In the genomic region with DNA sequence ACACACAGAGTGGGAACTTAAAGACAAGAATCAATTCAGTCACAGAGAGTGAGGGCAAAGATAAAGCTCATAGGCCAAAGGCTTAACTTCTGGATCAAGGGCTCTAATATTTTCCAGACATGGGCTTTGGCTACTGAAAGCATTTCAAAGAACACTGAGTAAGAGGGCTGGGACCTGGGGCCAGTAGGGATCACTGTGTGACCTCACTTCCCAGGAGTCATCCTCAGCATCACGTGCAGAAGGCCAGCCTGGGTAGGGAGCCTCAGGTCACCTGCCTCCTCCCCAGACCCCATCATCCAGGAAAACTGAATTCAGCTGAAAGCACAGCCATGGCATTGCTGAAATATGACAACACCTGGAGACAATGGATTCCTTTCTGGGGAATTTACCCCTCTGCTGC, we compare ENCODE assay signal across 27 cellular contexts.
A peak's percentile ranks its signal among the peaks of the same experiment; 100 is the strongest.
DNase-seq lines count a peak whose midpoint lies in the region; ATAC-seq and TF ChIP-seq lines count a peak whose summit lies in the region.
"Had no signal": no experiment of that assay in that cellular context is flagged by ENCODE, and none has a peak within 500 bp of the region (broad histone marks: within the 10 kb centered on the region; RNA-seq: fewer than 3 reads in every experiment).

No MANE protein-coding gene starts in this region.

- H2BK5ac ChIP-seq in IMR-90 (ENCODE audit: low read depth, low read length, poor library complexity, severe bottlenecking): no peak overlapping the region

- H4K20me1 ChIP-seq in IMR-90 (ENCODE audit: insufficient read depth, low read length) (no peaks in the 10 kb centered on the region), OCI-LY7 (ENCODE audit: insufficient read depth, low read length) (no peaks in the 10 kb centered on the region)

- BruUV-seq in IMR-90 (replicated peaks; lab: Mats Ljungman, UMichigan) (no TSS peak), OCI-LY7 (replicated peaks; lab: Mats Ljungman, UMichigan) (no TSS peak)

- no peaks in the 10 kb centered on the region for H3K79me2 ChIP-seq in OCI-LY7 (ENCODE audit: insufficient read depth, low read depth, low read length)

- no peak for ATAC-seq in IMR-90 (ENCODE audit: low read depth)
- ATAC-seq in activated naive CD4-positive, alpha-beta T cell treated with anti-CD3 and anti-CD28 coated beads, Interleukin-2, amount 50 U/mL, for 72 hours: no peak
- ATAC-seq: HCT116, HepG2 had no signal

- intact Hi-C loops in IMR-90 (cut with micrococcal nuclease) (loop anchor here (5.0 kb wide), 2 partner anchors 142 to 187 kb away; no protein-coding TSS in a partner anchor), OCI-LY7 (cut with micrococcal nuclease; ENCODE audit: unreplicated experiment) (loop anchor here (5.0 kb wide), 1 partner anchor 347 kb away; the partner anchor contains the start of gene UTP6)
- intact Hi-C loops in activated CD4-positive, alpha-beta memory T cell treated with anti-CD3 and anti-CD28 coated beads for 36 hours (cut with micrococcal nuclease): loop anchor here (10.0 kb wide), 2 partner anchors 130 to 350 kb away; partner anchors contain the start of gene UTP6

- no peak for TF ChIP-seq RAD21 in IMR-90 (IDR thresholded peaks at IDR 0.05; ENCODE audit: low read length)

- WGBS in IMR-90 (ENCODE audit: extremely low coverage in 2 of 2, insufficient read length in 1 of 2), 2 experiments: no CpG with 5 or more reads among the region's 1 CpG

- H2BK120ac ChIP-seq in IMR-90 (ENCODE audit: low read depth, low read length): no peak overlapping the region

- H3K9me3 ChIP-seq in IMR-90 (ENCODE audit: control insufficient read depth, insufficient read depth, low read length): no peaks in the 10 kb centered on the region
- no peaks in the 10 kb centered on the region for H3K9me3 ChIP-seq in OCI-LY7 (ENCODE audit: low read length)

- dilution Hi-C loops in IMR-90 (cut with HindIII; ENCODE audit: low sequenced_read_pairs, unreplicated experiment): no loop called here

- no peak for TF ChIP-seq POLR2A in IMR-90 (IDR thresholded peaks at IDR 0.05; ENCODE audit: low read depth, low read length)

- DNase-seq in AG20443 (ENCODE audit: low spot score): peak; percentile 30
- no peak for DNase-seq in IMR-90
- no peak for DNase-seq in OCI-LY7 (ENCODE audit: low spot score)
- peak; percentile 23 for DNase-seq in kidney tubule cell (ENCODE audit: low spot score)
- no peak for DNase-seq in GF-D8 (lab: John Stamatoyannopoulos, UW)
- no peak for DNase-seq in KBM-7
- DNase-seq in activated naive CD4-positive, alpha-beta T cell treated with anti-CD3 and anti-CD28 coated beads, Interleukin-2, amount 50 U/mL, for 72 hours (ENCODE audit: low spot score in 2 of 2): no peak
- DNase-seq in activated CD4-positive, alpha-beta memory T cell treated with anti-CD3 and anti-CD28 coated beads for 36 hours: no peak
- DNase-seq: CD8-positive, alpha-beta memory T cell; DMS 273 treated with DMSO at 0.1 percent for 48 hours; DMS79; EL; KG1; NCI-H1092; NCI-H1417 treated with DMSO at 0.1 percent for 48 hours; NCI-H1694 treated with DMSO at 0.1 percent for 48 hours; NCI-H2081; NCI-H226; NCI-H510A treated with DMSO at 0.1 percent for 48 hours; NCI-H748 treated with DMSO at 0.1 percent for 48 hours; SHP77 treated with DMSO at 0.1 percent for 48 hours; SW 1271 had no signal

- POLR2A ChIA-PET in IMR-90 (lab: Charles Lee; ENCODE audit: unreplicated experiment): no interaction called here
- POLR2A ChIA-PET in OCI-LY7 (lab: Charles Lee): interaction anchor here (0.5 to 1.5 kb wide), 2 partner anchors 20 to 127 kb away, joined by 4 to 7 read pairs; no protein-coding TSS in a partner anchor
- POLR2A ChIA-PET in activated CD4-positive, alpha-beta memory T cell treated with anti-CD3 and anti-CD28 coated beads for 36 hours (lab: Charles Lee): no interaction called here

- H2AFZ ChIP-seq in IMR-90 (replicated peaks; ENCODE audit: low read length, poor library complexity) (peak overlapping the region; percentile 39), OCI-LY7 (ENCODE audit: low read length) (no peak overlapping the region)

- H3K4me3 Mint-ChIP-seq in activated CD4-positive, alpha-beta memory T cell treated with anti-CD3 and anti-CD28 coated beads for 36 hours: no peak overlapping the region
- H3K4me3 Mint-ChIP-seq: B cell; T-helper 1 cell treated with Interleukin-12 subunit alpha and Interleukin-12 subunit beta and Interleukin-4 antibody, amounts not matched to agents 30 μg/mL and 1 μg/mL, for 36 hours had no signal

- H3K4ac ChIP-seq in IMR-90 (ENCODE audit: low read depth, low read length): no peak overlapping the region

- H3K27me3 ChIP-seq in IMR-90 (ENCODE audit: control insufficient read depth, insufficient read depth, low read length): no peaks in the 10 kb centered on the region

- H2AK9ac ChIP-seq in IMR-90 (replicated peaks; ENCODE audit: low read depth, low read length, poor library complexity): no peak overlapping the region

- H3K9me1 ChIP-seq in IMR-90 (ENCODE audit: insufficient read depth, low read length): no peaks in the 10 kb centered on the region

- H3K9ac ChIP-seq in IMR-90 (ENCODE audit: low read depth, low read length): no peak overlapping the region

- no peak overlapping the region for H2BK20ac ChIP-seq in IMR-90 (ENCODE audit: low read depth, low read length)

- TF ChIP-seq CTCF in IMR-90 (conservative IDR thresholded peaks at IDR 0.05; ENCODE audit: low read depth, low read length) (no peak), OCI-LY7 (conservative IDR thresholded peaks at IDR 0.05; ENCODE audit: low read length) (no peak)

- H3K4me1 ChIP-seq in IMR-90 (ENCODE audit: control insufficient read depth, insufficient read depth, low read length) (peaks cover 2% of the 10 kb centered on the region; the same call in 1 of the 2 replicates), OCI-LY7 (ENCODE audit: insufficient read depth, low read length, poor library complexity, severe bottlenecking) (peaks cover 29% of the 10 kb centered on the region)

- H3K4me2 ChIP-seq in IMR-90 (ENCODE audit: low read depth, low read length) (no peak overlapping the region), OCI-LY7 (ENCODE audit: low read length) (0 out of 2 replicates have a peak overlapping the region, but pooled peaks have one; percentile 36)

- no peak overlapping the region for H4K8ac ChIP-seq in IMR-90 (ENCODE audit: low read depth in 2 of 2, low read length in 2 of 2)

- peaks cover 16% of the 10 kb centered on the region for H3K4me1 Mint-ChIP-seq in activated CD4-positive, alpha-beta memory T cell treated with anti-CD3 and anti-CD28 coated beads for 36 hours (ENCODE audit: low read depth)

- H3K9me3 Mint-ChIP-seq in activated naive CD4-positive, alpha-beta T cell treated with anti-CD3 and anti-CD28 coated beads, Interleukin-2, amount 50 U/mL, for 72 hours: no peaks in the 10 kb centered on the region
- no peaks in the 10 kb centered on the region for H3K9me3 Mint-ChIP-seq in activated CD4-positive, alpha-beta memory T cell treated with anti-CD3 and anti-CD28 coated beads for 36 hours
- H3K9me3 Mint-ChIP-seq: CD8-positive, alpha-beta memory T cell; T-helper 1 cell treated with Interleukin-12 subunit alpha and Interleukin-12 subunit beta and Interleukin-4 antibody, amounts not matched to agents 30 μg/mL and 1 μg/mL, for 36 hours had no signal

- no peak overlapping the region for H3K23ac ChIP-seq in IMR-90 (ENCODE audit: low read depth, low read length)

- H3K36me3 ChIP-seq in IMR-90 (ENCODE audit: control insufficient read depth, insufficient read depth, low read length) (no peaks in the 10 kb centered on the region), OCI-LY7 (ENCODE audit: insufficient read depth, low read length) (no peaks in the 10 kb centered on the region)

- in situ Hi-C loops in IMR-90 (cut with MboI; ENCODE audit: low sequenced_read_pairs) (loop anchor here (5.0 kb wide), 1 partner anchor 292 kb away; no protein-coding TSS in a partner anchor), KBM-7 (cut with MboI; ENCODE audit: low pct_unique_long_range_greater_than_20kb, low sequenced_read_pairs) (no loop called here)

- H3K79me1 ChIP-seq in IMR-90 (ENCODE audit: low read depth in 1 of 2, low read length in 2 of 2): peaks cover 0 to 3% of the 10 kb centered on the region in 2 experiments; a peak in 1 of 4 replicates

- H3K56ac ChIP-seq in IMR-90 (ENCODE audit: extremely low read depth, insufficient read depth, low read length): no peak overlapping the region

- 0 out of 2 replicates have a peak overlapping the region, but pooled peaks have one; percentile 59 for H3K14ac ChIP-seq in IMR-90 (replicated peaks; ENCODE audit: low read depth, low read length)

- no peak overlapping the region for H3K27ac Mint-ChIP-seq in activated naive CD4-positive, alpha-beta T cell treated with anti-CD3 and anti-CD28 coated beads, Interleukin-2, amount 50 U/mL, for 72 hours
- no peak overlapping the region for H3K27ac Mint-ChIP-seq in activated CD4-positive, alpha-beta memory T cell treated with anti-CD3 and anti-CD28 coated beads for 36 hours
- H3K27ac Mint-ChIP-seq: B cell; T-helper 1 cell treated with Interleukin-12 subunit alpha and Interleukin-12 subunit beta and Interleukin-4 antibody, amounts not matched to agents 30 μg/mL and 1 μg/mL, for 36 hours had no signal

- no peak overlapping the region for H3K27ac ChIP-seq in IMR-90 (ENCODE audit: insufficient read depth, low read length)
- no peak overlapping the region for H3K27ac ChIP-seq in OCI-LY7 (ENCODE audit: low read depth, low read length, poor library complexity, severe bottlenecking)
- H3K27ac ChIP-seq: C4-2B had no signal

- no peaks in the 10 kb centered on the region for H3K27me3 Mint-ChIP-seq in activated CD4-positive, alpha-beta memory T cell treated with anti-CD3 and anti-CD28 coated beads for 36 hours
- H3K27me3 Mint-ChIP-seq: B cell; CD8-positive, alpha-beta memory T cell had no signal

- H3K4me3 ChIP-seq in IMR-90 (ENCODE audit: insufficient read depth, low read depth, low read length) (no peak overlapping the region), OCI-LY7 (ENCODE audit: low read depth, low read length, poor library complexity, severe bottlenecking) (no peak overlapping the region)

- no peak overlapping the region for H2BK15ac ChIP-seq in IMR-90 (ENCODE audit: low read depth, low read length)

- CTCF ChIA-PET in IMR-90 (lab: Yijun Ruan, JAX): interaction anchor here (2.4 kb wide), 1 partner anchor 287 kb away, joined by 10 read pairs; no protein-coding TSS in a partner anchor
- CTCF ChIA-PET in OCI-LY7 (lab: Charles Lee; ENCODE audit: unreplicated experiment): no interaction called here
- CTCF ChIA-PET in activated CD4-positive, alpha-beta memory T cell treated with anti-CD3 and anti-CD28 coated beads for 36 hours (lab: Charles Lee): interaction anchor here (1.6 kb wide), 1 partner anchor 287 kb away, joined by 9 read pairs; no protein-coding TSS in a partner anchor

- H4K91ac ChIP-seq in IMR-90 (ENCODE audit: insufficient read depth, low read depth, low read length): no peak overlapping the region

- H3K9me2 ChIP-seq in OCI-LY7 (ENCODE audit: insufficient read depth, low read length): no peaks in the 10 kb centered on the region

- no peak overlapping the region for H4K5ac ChIP-seq in IMR-90 (ENCODE audit: low read depth, low read length)

- no peak overlapping the region for H3K18ac ChIP-seq in IMR-90 (ENCODE audit: low read depth, low read length)

- peaks cover 0 to 7% of the 10 kb centered on the region in 2 donors for H3K36me3 Mint-ChIP-seq in activated naive CD4-positive, alpha-beta T cell treated with anti-CD3 and anti-CD28 coated beads, Interleukin-2, amount 50 U/mL, for 72 hours
- H3K36me3 Mint-ChIP-seq in activated CD4-positive, alpha-beta memory T cell treated with anti-CD3 and anti-CD28 coated beads for 36 hours: no peaks in the 10 kb centered on the region

- H2AK5ac ChIP-seq in IMR-90 (ENCODE audit: low read depth, low read length): no peak overlapping the region; the same call in 1 of the 2 replicates

Comparison
In these comparisons a context has a peak if more than half of its experiments do, and no peak if none do; other contexts are left out.
1. DNase-seq: peak in AG20443 (single experiment) and kidney tubule cell (single experiment); none in IMR-90 (single experiment), OCI-LY7 (single experiment), GF-D8 (single experiment), KBM-7 (single experiment), activated naive CD4-positive, alpha-beta T cell treated with anti-CD3 and anti-CD28 coated beads, Interleukin-2, amount 50 U/mL, for 72 hours (0 of 2) and activated CD4-positive, alpha-beta memory T cell treated with anti-CD3 and anti-CD28 coated beads for 36 hours (single experiment).